23 cellular contexts compared by ENCODE assay signal in the genomic region with DNA sequence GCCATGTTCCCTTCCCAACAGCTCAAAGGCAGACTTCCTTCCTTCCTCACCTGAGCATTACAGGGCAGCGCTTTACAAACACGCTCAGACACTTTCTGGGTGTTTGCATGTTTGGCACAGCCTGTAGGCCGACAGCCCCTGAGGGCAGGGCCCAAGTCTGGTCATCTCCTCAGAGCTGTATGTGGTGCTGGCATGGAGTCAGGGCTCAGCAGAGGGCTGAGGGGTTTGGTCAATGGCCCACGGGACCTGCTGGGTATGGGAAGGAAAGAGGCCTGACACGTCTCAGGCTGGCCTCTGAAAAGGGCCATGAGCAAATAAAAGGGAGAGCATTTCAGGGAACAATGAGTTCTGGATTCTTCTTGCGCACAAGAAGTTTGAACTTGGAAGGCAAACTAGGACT.
"Had no signal": no experiment of that assay in that cellular context is flagged by ENCODE, and none has a peak within 500 bp of the region (broad histone marks: within the 10 kb centered on the region; RNA-seq: fewer than 3 reads in every experiment).

No MANE protein-coding gene starts in this region.

- H3K4me3 ChIP-seq: esophagus muscularis mucosa, gastroesophageal sphincter, left ventricle myocardium inferior, lung, psoas muscle, right lobe of liver, tibial artery, upper lobe of left lung, vagina had no signal

- H3K27ac ChIP-seq: epithelial cell of prostate, esophagus muscularis mucosa, gastroesophageal sphincter, left ventricle myocardium inferior, parathyroid adenoma, psoas muscle, right lobe of liver, tibial artery, vagina had no signal

- ATAC-seq: effector memory CD8-positive, alpha-beta T cell; gastroesophageal sphincter; psoas muscle; stimulated activated effector memory CD8-positive, alpha-beta T cell treated with anti-CD3 and anti-CD28 coated beads, Interleukin-12 subunit alpha, Interleukin-12 subunit beta, amount 100 ng/mL, for 72 hours had no signal

- DNase-seq: cortex of kidney; effector memory CD8-positive, alpha-beta T cell; glutamatergic neuron; immature natural killer cell; left ventricle myocardium inferior; mesenchymal stem cell; naive B cell; psoas muscle; retina; right lobe of liver; stimulated activated CD4-positive, alpha-beta T cell treated with anti-CD3 and anti-CD28 coated beads, Interleukin-4, amount 100 ng/mL, for 1 hour; stimulated activated CD8-positive, alpha-beta memory T cell treated with anti-CD3 and anti-CD28 coated beads, Interleukin-4, amount 100 ng/mL, for 48 hours; tibial artery had no signal

- H3K27me3 Mint-ChIP-seq: effector memory CD8-positive, alpha-beta T cell; naive B cell; stimulated activated naive CD8-positive, alpha-beta T cell treated with anti-CD3 and anti-CD28 coated beads, Interleukin-15, Interleukin-2, amounts not matched to agents 100 ng/mL and 50 ng/mL, for 24 hours had no signal

- H3K27me3 ChIP-seq: esophagus muscularis mucosa, gastroesophageal sphincter, right lobe of liver, tibial artery, upper lobe of left lung, vagina had no signal

- H3K27ac Mint-ChIP-seq: nephron; stimulated activated effector memory CD8-positive, alpha-beta T cell treated with anti-CD3 and anti-CD28 coated beads, Interleukin-12 subunit alpha, Interleukin-12 subunit beta, amount 100 ng/mL, for 72 hours had no signal

- H3K4me1 ChIP-seq: esophagus muscularis mucosa, gastroesophageal sphincter, parathyroid adenoma, psoas muscle, right lobe of liver, tibial artery, vagina had no signal

- H3K9me3 ChIP-seq: esophagus muscularis mucosa, gastroesophageal sphincter, left ventricle myocardium inferior, psoas muscle, right lobe of liver, tibial artery, upper lobe of left lung, vagina had no signal

- H3K4me3 Mint-ChIP-seq: effector memory CD8-positive, alpha-beta T cell; immature natural killer cell; nephron; stimulated activated effector memory CD8-positive, alpha-beta T cell treated with anti-CD3 and anti-CD28 coated beads, Interleukin-12 subunit alpha, Interleukin-12 subunit beta, amount 100 ng/mL, for 72 hours; stimulated activated naive CD8-positive, alpha-beta T cell treated with anti-CD3 and anti-CD28 coated beads, Interleukin-15, Interleukin-2, amounts not matched to agents 100 ng/mL and 50 ng/mL, for 24 hours had no signal

- H3K4me1 Mint-ChIP-seq: stimulated activated effector memory CD8-positive, alpha-beta T cell treated with anti-CD3 and anti-CD28 coated beads, Interleukin-12 subunit alpha, Interleukin-12 subunit beta, amount 100 ng/mL, for 72 hours had no signal

- H3K36me3 ChIP-seq: right lobe of liver, vagina had no signal

- H3K9me3 Mint-ChIP-seq: effector memory CD8-positive, alpha-beta T cell; immature natural killer cell; stimulated activated effector memory CD8-positive, alpha-beta T cell treated with anti-CD3 and anti-CD28 coated beads, Interleukin-12 subunit alpha, Interleukin-12 subunit beta, amount 100 ng/mL, for 72 hours; stimulated activated naive CD8-positive, alpha-beta T cell treated with anti-CD3 and anti-CD28 coated beads, Interleukin-15, Interleukin-2, amounts not matched to agents 100 ng/mL and 50 ng/mL, for 24 hours had no signal
